ENCODE assay signal across 1 cellular context in genomic region chr12:70607107-70607506, GRCh38.
TF ChIP-seq lines count a peak whose summit lies in the region.

No MANE protein-coding gene starts in this region.

TF ChIP-seq in endothelial cell of umbilical vein, 7 proteins besides CTCF, POLR2A, EP300 and RAD21:
- TF ChIP-seq JUN (IDR thresholded peaks at IDR 0.05; ENCODE audit: borderline replicate concordance, insufficient read depth, insufficient read length, low read depth): no peak
- no peak for TF ChIP-seq FOS (IDR thresholded peaks at IDR 0.05; ENCODE audit: borderline replicate concordance, insufficient read depth, low read length)
- no peak for TF ChIP-seq MAX (IDR thresholded peaks at IDR 0.05; ENCODE audit: insufficient read depth, insufficient read length)
- no peak for TF ChIP-seq GATA2 (IDR thresholded peaks at IDR 0.05; ENCODE audit: insufficient read depth, insufficient read length, low read depth, low read length)
- no peak for TF ChIP-seq POLR2AphosphoS5 (IDR thresholded peaks at IDR 0.05; ENCODE audit: insufficient read depth, low read depth, low read length)
- TF ChIP-seq MYC (IDR thresholded peaks at IDR 0.05; ENCODE audit: low read depth, low read length): no peak
- TF ChIP-seq EZH2 (IDR thresholded peaks at IDR 0.05; ENCODE audit: borderline replicate concordance, low read depth, low read length, severe bottlenecking): no peak
TF ChIP-seq in endothelial cell of umbilical vein: peak in this region for 0.
